1 cellular context compared by ENCODE assay signal in the genomic region with DNA sequence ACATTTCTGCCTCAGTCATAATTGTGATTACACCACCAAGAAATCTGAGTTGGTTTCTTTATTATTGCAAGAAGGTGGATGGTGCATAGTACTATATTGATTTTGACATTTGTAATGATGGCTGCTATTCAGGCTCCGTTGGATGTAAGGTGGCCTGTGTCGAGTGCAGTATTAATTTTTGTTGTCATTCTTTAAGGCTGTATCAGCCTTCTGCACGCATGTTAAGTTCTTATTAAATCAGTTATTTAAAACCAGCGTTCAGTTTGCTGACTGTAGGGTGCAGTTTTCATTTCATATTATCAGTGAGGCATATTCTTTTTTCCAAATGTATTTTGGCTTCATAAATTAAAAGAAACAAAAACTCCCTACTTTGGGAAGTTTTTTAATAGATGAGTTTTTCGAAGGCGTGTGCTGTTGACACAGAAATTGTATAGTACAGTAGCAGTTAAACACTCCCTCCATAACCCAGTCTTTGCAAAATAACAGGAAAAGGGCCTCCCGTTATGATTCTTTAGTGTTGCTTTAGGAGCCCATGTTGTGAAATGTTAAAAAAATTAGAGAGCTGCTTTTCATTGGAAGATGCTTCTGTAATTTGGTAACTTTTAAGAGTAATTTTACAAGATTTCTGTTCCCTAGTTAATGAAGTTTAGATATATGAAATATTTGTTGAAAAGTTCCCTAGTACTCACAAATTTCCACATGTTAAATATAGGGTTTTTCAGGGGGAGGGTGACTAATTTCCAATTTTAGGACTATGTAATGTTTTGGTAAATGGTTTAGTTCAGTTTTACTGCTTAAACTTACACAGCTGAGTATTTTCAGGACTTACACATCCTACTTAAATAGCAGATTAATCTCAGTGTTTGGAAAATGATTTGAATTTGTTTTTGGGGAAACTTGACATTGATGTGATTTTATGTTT.
TF ChIP-seq lines count a peak whose summit lies in the region.

No MANE protein-coding gene starts in this region.

TF ChIP-seq in WTC11, 78 proteins besides CTCF, POLR2A, EP300 and RAD21 (continued from another document):
- TF ChIP-seq, protein P1, sequence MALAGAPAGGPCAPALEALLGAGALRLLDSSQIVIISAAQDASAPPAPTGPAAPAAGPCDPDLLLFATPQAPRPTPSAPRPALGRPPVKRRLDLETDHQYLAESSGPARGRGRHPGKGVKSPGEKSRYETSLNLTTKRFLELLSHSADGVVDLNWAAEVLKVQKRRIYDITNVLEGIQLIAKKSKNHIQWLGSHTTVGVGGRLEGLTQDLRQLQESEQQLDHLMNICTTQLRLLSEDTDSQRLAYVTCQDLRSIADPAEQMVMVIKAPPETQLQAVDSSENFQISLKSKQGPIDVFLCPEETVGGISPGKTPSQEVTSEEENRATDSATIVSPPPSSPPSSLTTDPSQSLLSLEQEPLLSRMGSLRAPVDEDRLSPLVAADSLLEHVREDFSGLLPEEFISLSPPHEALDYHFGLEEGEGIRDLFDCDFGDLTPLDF (CRISPR knock-in tag; IDR thresholded peaks at IDR 0.05): no peak
- TF ChIP-seq, protein P2, sequence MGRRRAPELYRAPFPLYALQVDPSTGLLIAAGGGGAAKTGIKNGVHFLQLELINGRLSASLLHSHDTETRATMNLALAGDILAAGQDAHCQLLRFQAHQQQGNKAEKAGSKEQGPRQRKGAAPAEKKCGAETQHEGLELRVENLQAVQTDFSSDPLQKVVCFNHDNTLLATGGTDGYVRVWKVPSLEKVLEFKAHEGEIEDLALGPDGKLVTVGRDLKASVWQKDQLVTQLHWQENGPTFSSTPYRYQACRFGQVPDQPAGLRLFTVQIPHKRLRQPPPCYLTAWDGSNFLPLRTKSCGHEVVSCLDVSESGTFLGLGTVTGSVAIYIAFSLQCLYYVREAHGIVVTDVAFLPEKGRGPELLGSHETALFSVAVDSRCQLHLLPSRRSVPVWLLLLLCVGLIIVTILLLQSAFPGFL (CRISPR knock-in tag; IDR thresholded peaks at IDR 0.05; ENCODE audit: borderline replicate concordance): no peak
- no peak for TF ChIP-seq TP53 (CRISPR knock-in tag; IDR thresholded peaks at IDR 0.05)
- TF ChIP-seq, protein P3, sequence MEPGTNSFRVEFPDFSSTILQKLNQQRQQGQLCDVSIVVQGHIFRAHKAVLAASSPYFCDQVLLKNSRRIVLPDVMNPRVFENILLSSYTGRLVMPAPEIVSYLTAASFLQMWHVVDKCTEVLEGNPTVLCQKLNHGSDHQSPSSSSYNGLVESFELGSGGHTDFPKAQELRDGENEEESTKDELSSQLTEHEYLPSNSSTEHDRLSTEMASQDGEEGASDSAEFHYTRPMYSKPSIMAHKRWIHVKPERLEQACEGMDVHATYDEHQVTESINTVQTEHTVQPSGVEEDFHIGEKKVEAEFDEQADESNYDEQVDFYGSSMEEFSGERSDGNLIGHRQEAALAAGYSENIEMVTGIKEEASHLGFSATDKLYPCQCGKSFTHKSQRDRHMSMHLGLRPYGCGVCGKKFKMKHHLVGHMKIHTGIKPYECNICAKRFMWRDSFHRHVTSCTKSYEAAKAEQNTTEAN (CRISPR knock-in tag; IDR thresholded peaks at IDR 0.05): no peak
